ENCODE assay signal across 1 cellular context in genomic region chr6:15247750-15248450, GRCh38.
TF ChIP-seq lines count a peak whose summit lies in the region.

No MANE protein-coding gene starts in this region.

TF ChIP-seq in HepG2, 621 proteins besides CTCF, POLR2A, EP300 and RAD21 (continued from another document and continues in another):
- TF ChIP-seq AGO2 (optimal IDR thresholded peaks at IDR 0.05; ENCODE audit: low read depth, low read length) = peak; percentile 75
- no peak for TF ChIP-seq PCBP2 (optimal IDR thresholded peaks at IDR 0.05; ENCODE audit: low read depth, low read length, poor library complexity, severe bottlenecking)
- no peak for TF ChIP-seq HNRNPK (IDR thresholded peaks at IDR 0.05; ENCODE audit: low read depth, low read length, poor library complexity, severe bottlenecking)
- TF ChIP-seq RCOR2 (CRISPR knock-in tag; IDR thresholded peaks at IDR 0.05) = no peak
- TF ChIP-seq ZNF121 (CRISPR knock-in tag; IDR thresholded peaks at IDR 0.05) = no peak
- no peak for TF ChIP-seq NFE2L2 (IDR thresholded peaks at IDR 0.05; ENCODE audit: low read length)
- peak; percentile 58; the same call in 1 of the 2 replicates for TF ChIP-seq PHF8 (CRISPR knock-in tag; IDR thresholded peaks at IDR 0.05)
- no peak for TF ChIP-seq FOXP4 (CRISPR knock-in tag; IDR thresholded peaks at IDR 0.05)
- no peak for TF ChIP-seq SCMH1 (CRISPR knock-in tag; IDR thresholded peaks at IDR 0.05; ENCODE audit: borderline replicate concordance)
- no peak for TF ChIP-seq KLF6 (CRISPR knock-in tag; IDR thresholded peaks at IDR 0.05)
- TF ChIP-seq HNRNPLL (IDR thresholded peaks at IDR 0.05; ENCODE audit: low read depth, low read length, poor library complexity, severe bottlenecking) = peak; percentile 55
- peak; percentile 69; the same call in 1 of the 2 replicates for TF ChIP-seq POGK (CRISPR knock-in tag; conservative IDR thresholded peaks at IDR 0.05)
- no peak; the same call in 1 of the 2 replicates for TF ChIP-seq SOX5 (CRISPR knock-in tag; IDR thresholded peaks at IDR 0.05; ENCODE audit: borderline replicate concordance)
- no peak for TF ChIP-seq ZNF878 (CRISPR knock-in tag; IDR thresholded peaks at IDR 0.05)
- 0 out of 2 replicates have a peak, but pooled peaks have one; percentile 53 for TF ChIP-seq ZNF674 (CRISPR knock-in tag; IDR thresholded peaks at IDR 0.05; ENCODE audit: low read depth)
- TF ChIP-seq ZMAT3 (CRISPR knock-in tag; conservative IDR thresholded peaks at IDR 0.05) = no peak
- TF ChIP-seq HNRNPH1 (optimal IDR thresholded peaks at IDR 0.05; ENCODE audit: low read depth, low read length) = no peak
- TF ChIP-seq ERF (CRISPR knock-in tag; IDR thresholded peaks at IDR 0.05) = no peak
- peak; percentile 7 for TF ChIP-seq YY1 (IDR thresholded peaks at IDR 0.05; ENCODE audit: insufficient read depth, insufficient replicate concordance, low read depth, low read length)
- TF ChIP-seq CSRNP1 (CRISPR knock-in tag; IDR thresholded peaks at IDR 0.05) = no peak
- TF ChIP-seq ZNF512B (CRISPR knock-in tag; IDR thresholded peaks at IDR 0.05; ENCODE audit: borderline replicate concordance) = 0 out of 2 replicates have a peak, but pooled peaks have one; percentile 67
- 0 out of 2 replicates have a peak, but pooled peaks have one; percentile 17 for TF ChIP-seq MXD3 (CRISPR knock-in tag; IDR thresholded peaks at IDR 0.05)
- no peak for TF ChIP-seq ZNF460 (CRISPR knock-in tag; IDR thresholded peaks at IDR 0.05; ENCODE audit: borderline replicate concordance)
- no peak for TF ChIP-seq ZNF547 (CRISPR knock-in tag; IDR thresholded peaks at IDR 0.05)
- 0 out of 2 replicates have a peak, but pooled peaks have one; percentile 39 for TF ChIP-seq ZNF800 (CRISPR knock-in tag; IDR thresholded peaks at IDR 0.05)
- no peak for TF ChIP-seq ZNF792 (CRISPR knock-in tag; IDR thresholded peaks at IDR 0.05)
- 0 out of 2 replicates have a peak, but pooled peaks have one; percentile 7 for TF ChIP-seq ZFX (CRISPR knock-in tag; IDR thresholded peaks at IDR 0.05; ENCODE audit: low read depth)
- TF ChIP-seq TSC22D2 (CRISPR knock-in tag; IDR thresholded peaks at IDR 0.05; ENCODE audit: borderline replicate concordance) = no peak
- 0 out of 2 replicates have a peak, but pooled peaks have one; percentile 48 for TF ChIP-seq ZNF468 (CRISPR knock-in tag; IDR thresholded peaks at IDR 0.05)
- TF ChIP-seq FIP1L1 (IDR thresholded peaks at IDR 0.05; ENCODE audit: borderline replicate concordance, insufficient read depth, low read depth, low read length) = no peak
- TF ChIP-seq ZNF788 (CRISPR knock-in tag; IDR thresholded peaks at IDR 0.05; ENCODE audit: borderline replicate concordance) = 0 out of 2 replicates have a peak, but pooled peaks have one; percentile 21
- no peak for TF ChIP-seq HNF1A (IDR thresholded peaks at IDR 0.05; ENCODE audit: low read depth)
- no peak for TF ChIP-seq HNF1A (CRISPR knock-in tag; IDR thresholded peaks at IDR 0.05; ENCODE audit: borderline replicate concordance)
- no peak for TF ChIP-seq ZNF639 (CRISPR knock-in tag; conservative IDR thresholded peaks at IDR 0.05)
- peak; percentile 55 for TF ChIP-seq SAP130 (CRISPR knock-in tag; IDR thresholded peaks at IDR 0.05; ENCODE audit: low read depth)
- TF ChIP-seq ZNF441 (CRISPR knock-in tag; IDR thresholded peaks at IDR 0.05; ENCODE audit: borderline replicate concordance) = no peak
- 0 out of 2 replicates have a peak, but pooled peaks have one; percentile 59 for TF ChIP-seq TARDBP (CRISPR knock-in tag; IDR thresholded peaks at IDR 0.05)
- TF ChIP-seq NCOA1 (CRISPR knock-in tag; IDR thresholded peaks at IDR 0.05) = no peak
- no peak for TF ChIP-seq HDAC1 (CRISPR knock-in tag; IDR thresholded peaks at IDR 0.05)
- no peak for TF ChIP-seq ZFP36L1 (CRISPR knock-in tag; IDR thresholded peaks at IDR 0.05)
- no peak for TF ChIP-seq GATA4 (IDR thresholded peaks at IDR 0.05; ENCODE audit: borderline replicate concordance, low read depth)
- TF ChIP-seq CCDC6 (CRISPR knock-in tag; IDR thresholded peaks at IDR 0.05) = 0 out of 2 replicates have a peak, but pooled peaks have one; percentile 14
- TF ChIP-seq ZMYM3 (CRISPR knock-in tag; IDR thresholded peaks at IDR 0.05) = no peak
- no peak for TF ChIP-seq SNAPC5 (CRISPR knock-in tag; IDR thresholded peaks at IDR 0.05; ENCODE audit: borderline replicate concordance)
- TF ChIP-seq ZBTB43 (CRISPR knock-in tag; conservative IDR thresholded peaks at IDR 0.05) = peak; percentile 30; the same call in 1 of the 2 replicates
- peak; percentile 55; the same call in 1 of the 2 replicates for TF ChIP-seq MXD1 (CRISPR knock-in tag; IDR thresholded peaks at IDR 0.05)
